ENCODE assay signal across 29 cellular contexts in the genomic region with DNA sequence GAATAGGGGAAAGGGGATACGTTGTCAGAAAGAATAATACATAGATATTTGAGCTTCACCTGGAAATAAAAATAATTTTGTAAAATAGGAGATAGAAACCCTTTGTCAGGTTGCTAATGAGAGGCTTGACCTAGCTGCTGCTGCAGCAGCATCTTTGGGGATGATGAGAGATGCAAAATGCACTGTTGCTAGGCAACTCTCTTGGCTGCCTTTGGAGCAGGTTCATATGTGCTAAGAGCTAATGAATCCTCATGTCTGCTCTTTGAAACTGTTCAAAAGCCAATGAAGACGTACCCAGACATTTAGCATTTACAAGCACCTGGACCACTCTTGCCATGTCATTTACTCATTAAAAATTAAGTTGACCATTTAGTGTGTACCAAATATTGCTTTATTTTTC.
DNase-seq lines count a peak whose midpoint lies in the region; ATAC-seq, FAIRE-seq and TF ChIP-seq lines count a peak whose summit lies in the region.
"Had no signal": no experiment of that assay in that cellular context is flagged by ENCODE, and none has a peak within 500 bp of the region (broad histone marks: within the 10 kb centered on the region; RNA-seq: fewer than 3 reads in every experiment).

No MANE protein-coding gene starts in this region.

- intact Hi-C loops in gastrocnemius medialis (cut with DNase I; ENCODE audit: low total_unique reads) = no loop called here

- TF ChIP-seq POLR2A in H1 (IDR thresholded peaks at IDR 0.05; ENCODE audit: control extremely low read depth in 1 of 2, low read depth in 2 of 2, low read length in 2 of 2) = no peak
- TF ChIP-seq POLR2A in erythroblast (IDR thresholded peaks at IDR 0.05; ENCODE audit: low read length) = no peak
- TF ChIP-seq POLR2A in gastrocnemius medialis (IDR thresholded peaks at IDR 0.05) = no peak

- H3K4me1 ChIP-seq in H1 (replicated peaks in 1 of 4; ENCODE audit: control insufficient read depth in 3 of 4, insufficient read depth in 4 of 4, low read length in 3 of 4) (no peaks in the 10 kb centered on the region), gastrocnemius medialis (no peaks in the 10 kb centered on the region)
- H3K4me1 ChIP-seq: A549, breast epithelium, colonic mucosa had no signal

- H3K4me3 ChIP-seq in H1 (ENCODE audit: extremely low read depth in 1 of 4, insufficient read depth in 2 of 4, low read depth in 3 of 4, low read length in 4 of 4) (no peak overlapping the region), gastrocnemius medialis (no peak overlapping the region)
- H3K4me3 ChIP-seq: A549, breast epithelium, colonic mucosa, GM23248, left lung, ovary, skin epidermis had no signal

- H3K9me3 ChIP-seq in H1 (ENCODE audit: insufficient read depth in 2 of 2, low read depth in 1 of 2, low read length in 1 of 2) (no peaks in the 10 kb centered on the region), gastrocnemius medialis (no peaks in the 10 kb centered on the region)
- H3K9me3 ChIP-seq: A549, breast epithelium, colonic mucosa, left lung, ovary, SK-N-SH had no signal

- TF ChIP-seq CTCF in H1 (IDR thresholded peaks at IDR 0.05; ENCODE audit: control extremely low read depth in 1 of 3, insufficient read depth in 1 of 3, low read depth in 1 of 3, low read length in 3 of 3) (no peak), gastrocnemius medialis (IDR thresholded peaks at IDR 0.05 in 4 of 5, conservative IDR thresholded peaks at IDR 0.05 in 1 of 5) (no peak)

- no peak overlapping the region for H3K4ac ChIP-seq in H1 (replicated peaks; ENCODE audit: insufficient read length, low read depth, low read length)

- H3K56ac ChIP-seq in H1 (replicated peaks; ENCODE audit: insufficient read length, low read depth, low read length) = no peak overlapping the region

- no peak overlapping the region for H2BK12ac ChIP-seq in H1 (ENCODE audit: low read depth, low read length)

- DNase-seq in NCI-H2196 (lab: John Stamatoyannopoulos, UW; ENCODE audit: unreplicated experiment) (peak; percentile 5), NCI-H2196 treated with DMSO at 0.1 percent for 48 hours (lab: John Stamatoyannopoulos, UW; ENCODE audit: unreplicated experiment) (no peak), NCI-H2227 treated with DMSO at 0.1 percent for 48 hours (lab: John Stamatoyannopoulos, UW) (peak; percentile 67), H1 (ENCODE audit: low read depth in 1 of 2, low spot score in 2 of 2) (no peak), NOMO-1 treated with DMSO at 0.1 percent for 48 hours (lab: John Stamatoyannopoulos, UW; ENCODE audit: unreplicated experiment) (no peak), erythroblast (lab: John Stamatoyannopoulos, UW) (no peak), NCI-H510A (lab: John Stamatoyannopoulos, UW) (no peak), gastrocnemius medialis (no peak)
- DNase-seq: activated CD4-positive, alpha-beta T cell treated with anti-CD3 and anti-CD28 coated beads, Interleukin-2, amount 10 ng/mL, durations not matched to agents 24 days and 14 days; activated effector memory CD4-positive, alpha-beta T cell treated with Interleukin-2 at 50 U/mL for 16 hours; activated T-cell treated with anti-CD3 and anti-CD28 coated beads, Interleukin-2, amount 50 U/mL, for 1 hour; CD4-positive, alpha-beta T cell; colonic mucosa; effector memory CD4-positive, alpha-beta T cell; GM23248; islet precursor cell; Kasumi-1; left lung; NCI-H2029 treated with DMSO at 0.1 percent for 48 hours; ovary; SK-N-SH; stimulated activated naive CD4-positive, alpha-beta T cell had no signal

- WGBS in H1 (ENCODE audit: extremely low coverage in 1 of 2, insufficient coverage in 1 of 2, insufficient read length in 1 of 2, insufficient replicate concordance in 2 of 2, low coverage in 1 of 2, low lambda C conversion rate in 2 of 2, missing lambda C conversion rate in 1 of 2), 2 experiments = 85 to 100% methylated on average over 1 to 2 of the region's 2 CpGs

- no peak overlapping the region for H2BK120ac ChIP-seq in H1 (replicated peaks; ENCODE audit: low read depth, low read length)

- no peak for ATAC-seq in gastrocnemius medialis
- ATAC-seq: A549; activated naive CD4-positive, alpha-beta T cell treated with anti-CD3 and anti-CD28 coated beads, Interleukin-2, amount 50 U/mL, for 72 hours; left lung; Right ventricle myocardium inferior; WTC11 had no signal

- H2BK15ac ChIP-seq in H1 (ENCODE audit: low read length) = no peak overlapping the region

- H3K36me3 ChIP-seq in H1 (ENCODE audit: control insufficient read depth in 2 of 4, insufficient read depth in 4 of 4, low read length in 3 of 4) (no peaks in the 10 kb centered on the region), gastrocnemius medialis (no peaks in the 10 kb centered on the region)
- H3K36me3 ChIP-seq: breast epithelium, colonic mucosa, left lung, ovary had no signal

- H3K27me3 ChIP-seq in H1 (replicated peaks in 1 of 4; ENCODE audit: control insufficient read depth in 3 of 4, extremely low read depth in 1 of 4, insufficient read depth in 3 of 4, low read length in 3 of 4) = no peaks in the 10 kb centered on the region
- no peaks in the 10 kb centered on the region for H3K27me3 ChIP-seq in gastrocnemius medialis
- H3K27me3 ChIP-seq: breast epithelium, colonic mucosa, left lung, ovary had no signal

- no peak overlapping the region for H3K14ac ChIP-seq in H1 (ENCODE audit: insufficient read length)

- TF ChIP-seq EP300 in H1 (IDR thresholded peaks at IDR 0.05; ENCODE audit: borderline replicate concordance in 1 of 2, low read depth in 2 of 2, low read length in 2 of 2) = no peak

- H2AK5ac ChIP-seq in H1 (ENCODE audit: low read depth, low read length) = no peak overlapping the region

- CTCF ChIA-PET in H1 (lab: Charles Lee; ENCODE audit: partially characterized antibody) = no interaction called here

- TF ChIP-seq RAD21 in H1 (IDR thresholded peaks at IDR 0.05 in 1 of 2, conservative IDR thresholded peaks at IDR 0.05 in 1 of 2; ENCODE audit: low read depth in 2 of 2, low read length in 2 of 2) = no peak

- no peak overlapping the region for H4K5ac ChIP-seq in H1 (ENCODE audit: insufficient read length, low read depth, low read length)

- no peak overlapping the region for H2BK5ac ChIP-seq in H1 (ENCODE audit: low read depth, low read length)

- no peak overlapping the region for H4K8ac ChIP-seq in H1 (ENCODE audit: extremely low read depth, insufficient read depth, low read length)

- H3K18ac ChIP-seq in H1 (ENCODE audit: extremely low read depth, low read length) = no peak overlapping the region

- H3K23me2 ChIP-seq in H1 (ENCODE audit: low read depth, low read length) = no peaks in the 10 kb centered on the region

- H3K9ac ChIP-seq in H1 (replicated peaks in 1 of 4; ENCODE audit: extremely low read depth in 1 of 4, low read depth in 3 of 4, low read length in 3 of 4) = no peak overlapping the region
- H3K9ac ChIP-seq: GM23248, SK-N-SH had no signal

- H2AFZ ChIP-seq in H1 (ENCODE audit: low read length) = no peak overlapping the region
- H2AFZ ChIP-seq: GM23248 had no signal

- no peaks in the 10 kb centered on the region for H3K79me2 ChIP-seq in H1 (ENCODE audit: control insufficient read depth in 1 of 2, insufficient read depth in 2 of 2, low read length in 2 of 2)

- in situ Hi-C loops in gastrocnemius medialis (cut with MboI; ENCODE audit: low sequenced_read_pairs in 4 of 4) = no loop called here

- peaks cover 2% of the 10 kb centered on the region in 2 experiments for H4K20me1 ChIP-seq in H1 (replicated peaks in 1 of 2; ENCODE audit: control insufficient read depth in 1 of 2, insufficient read depth in 2 of 2, low read length in 2 of 2)

- no peak overlapping the region for H3K4me2 ChIP-seq in H1 (ENCODE audit: insufficient read depth in 1 of 2, low read depth in 2 of 2, low read length in 2 of 2)
- H3K4me2 ChIP-seq: A549, SK-N-SH had no signal

- peak; percentile 13 for FAIRE-seq in H1 (lab: Jason Lieb, UNC)
- FAIRE-seq: A549, D721Med had no signal

- H2BK20ac ChIP-seq in H1 (ENCODE audit: low read length) = no peak overlapping the region

- H3K27ac ChIP-seq in H1 (ENCODE audit: low read depth, low read length) (no peak overlapping the region), gastrocnemius medialis (no peak overlapping the region)
- H3K27ac ChIP-seq: A549, breast epithelium, colonic mucosa, GM23248, left lung, ovary, skin epidermis had no signal

- H3K79me1 ChIP-seq in H1 (ENCODE audit: low read depth, low read length) = no peaks in the 10 kb centered on the region; the same call in 1 of the 2 replicates

- POLR2A ChIA-PET in H1 (lab: Charles Lee; ENCODE audit: partially characterized antibody) = no interaction called here

- H3K23ac ChIP-seq in H1 (ENCODE audit: insufficient read length) = no peak overlapping the region

- no peak overlapping the region for H4K91ac ChIP-seq in H1 (replicated peaks; ENCODE audit: insufficient read length, low read length)

TF ChIP-seq in H1, 55 proteins besides CTCF, POLR2A, EP300 and RAD21 (continues in another document):
- TF ChIP-seq BRCA1 (IDR thresholded peaks at IDR 0.05; ENCODE audit: low read depth, low read length) (no peak), POU5F1 (IDR thresholded peaks at IDR 0.05; ENCODE audit: low read depth, low read length) (no peak), BCL11A (IDR thresholded peaks at IDR 0.05; ENCODE audit: low read depth in 2 of 2, low read length in 2 of 2) (no peak), SRF (IDR thresholded peaks at IDR 0.05; ENCODE audit: low read depth, low read length) (no peak), PHF8 (conservative IDR thresholded peaks at IDR 0.05; ENCODE audit: low read depth, low read length) (no peak), CEBPB (IDR thresholded peaks at IDR 0.05; ENCODE audit: low read depth, low read length) (no peak), CTBP2 (IDR thresholded peaks at IDR 0.05; ENCODE audit: borderline replicate concordance, insufficient read depth, insufficient read length, low read length) (no peak), GABPA (IDR thresholded peaks at IDR 0.05; ENCODE audit: borderline replicate concordance, insufficient read depth, low read length) (no peak), TAF7 (optimal IDR thresholded peaks at IDR 0.05; ENCODE audit: borderline replicate concordance, low read depth, low read length) (no peak), SP1 (IDR thresholded peaks at IDR 0.05; ENCODE audit: low read depth, low read length) (no peak), SIN3A (conservative IDR thresholded peaks at IDR 0.05 in 1 of 2, IDR thresholded peaks at IDR 0.05 in 1 of 2; ENCODE audit: low read depth in 1 of 2, low read length in 2 of 2) (no peak), YY1 (IDR thresholded peaks at IDR 0.05; ENCODE audit: low read depth, low read length) (no peak)
- TF ChIP-seq, protein P1, sequence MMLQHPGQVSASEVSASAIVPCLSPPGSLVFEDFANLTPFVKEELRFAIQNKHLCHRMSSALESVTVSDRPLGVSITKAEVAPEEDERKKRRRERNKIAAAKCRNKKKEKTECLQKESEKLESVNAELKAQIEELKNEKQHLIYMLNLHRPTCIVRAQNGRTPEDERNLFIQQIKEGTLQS (IDR thresholded peaks at IDR 0.05; ENCODE audit: insufficient read depth, low read depth, low read length) = no peak

Comparison
In these comparisons a context has a peak if more than half of its experiments do, and no peak if none do; other contexts are left out.
1. DNase-seq: peak in NCI-H2196 (single experiment) and NCI-H2227 treated with DMSO at 0.1 percent for 48 hours (single experiment); none in NCI-H2196 treated with DMSO at 0.1 percent for 48 hours (single experiment), H1 (0 of 2), NOMO-1 treated with DMSO at 0.1 percent for 48 hours (single experiment), erythroblast (0 of 2), NCI-H510A (single experiment) and gastrocnemius medialis (0 of 2).